2 cellular contexts compared by ENCODE assay signal in the genomic region with DNA sequence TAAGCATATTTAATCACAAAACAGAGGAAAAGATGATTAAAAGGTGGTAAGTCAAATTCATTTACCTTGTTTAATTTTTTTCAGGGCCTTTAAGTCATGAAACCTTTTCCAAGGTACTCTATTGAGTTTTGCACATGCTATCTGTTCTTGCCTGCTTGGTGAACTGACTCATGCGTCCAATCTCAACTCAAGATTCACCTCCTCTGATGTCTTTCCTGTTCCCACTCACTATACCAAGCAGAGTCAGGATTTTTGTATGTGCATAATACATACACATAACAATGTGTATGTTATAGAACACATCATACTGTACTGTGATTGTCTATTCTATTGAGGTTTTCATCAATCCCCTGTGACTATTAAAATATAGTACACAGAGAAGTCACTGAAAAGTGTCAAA.
TF ChIP-seq lines count a peak whose summit lies in the region.

No MANE protein-coding gene starts in this region.

TF ChIP-seq in SK-N-SH, 30 proteins besides CTCF, POLR2A, EP300 and RAD21 (continued from another document):
- TF ChIP-seq, protein P1, sequence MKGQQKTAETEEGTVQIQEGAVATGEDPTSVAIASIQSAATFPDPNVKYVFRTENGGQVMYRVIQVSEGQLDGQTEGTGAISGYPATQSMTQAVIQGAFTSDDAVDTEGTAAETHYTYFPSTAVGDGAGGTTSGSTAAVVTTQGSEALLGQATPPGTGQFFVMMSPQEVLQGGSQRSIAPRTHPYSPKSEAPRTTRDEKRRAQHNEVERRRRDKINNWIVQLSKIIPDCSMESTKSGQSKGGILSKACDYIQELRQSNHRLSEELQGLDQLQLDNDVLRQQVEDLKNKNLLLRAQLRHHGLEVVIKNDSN (IDR thresholded peaks at IDR 0.05; ENCODE audit: borderline replicate concordance, low read depth), result no peak
- TF ChIP-seq, protein P2, sequence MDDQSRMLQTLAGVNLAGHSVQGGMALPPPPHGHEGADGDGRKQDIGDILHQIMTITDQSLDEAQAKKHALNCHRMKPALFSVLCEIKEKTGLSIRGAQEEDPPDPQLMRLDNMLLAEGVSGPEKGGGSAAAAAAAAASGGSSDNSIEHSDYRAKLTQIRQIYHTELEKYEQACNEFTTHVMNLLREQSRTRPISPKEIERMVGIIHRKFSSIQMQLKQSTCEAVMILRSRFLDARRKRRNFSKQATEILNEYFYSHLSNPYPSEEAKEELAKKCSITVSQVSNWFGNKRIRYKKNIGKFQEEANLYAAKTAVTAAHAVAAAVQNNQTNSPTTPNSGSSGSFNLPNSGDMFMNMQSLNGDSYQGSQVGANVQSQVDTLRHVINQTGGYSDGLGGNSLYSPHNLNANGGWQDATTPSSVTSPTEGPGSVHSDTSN (IDR thresholded peaks at IDR 0.05), result no peak
- TF ChIP-seq TCF12 (IDR thresholded peaks at IDR 0.05), result no peak
- TF ChIP-seq POLR2AphosphoS5 (IDR thresholded peaks at IDR 0.05; ENCODE audit: low read depth, low read length), result no peak
- no peak for TF ChIP-seq TAF1 (IDR thresholded peaks at IDR 0.05; ENCODE audit: borderline replicate concordance, low read depth, low read length)
- no peak for TF ChIP-seq MXI1 (IDR thresholded peaks at IDR 0.05; ENCODE audit: low read depth, low read length)
- no peak for TF ChIP-seq EZH2phosphoT487 (IDR thresholded peaks at IDR 0.05; ENCODE audit: borderline replicate concordance, low read depth)
- TF ChIP-seq RXRA (IDR thresholded peaks at IDR 0.05; ENCODE audit: borderline replicate concordance, low read depth), result no peak
- TF ChIP-seq, protein P3, sequence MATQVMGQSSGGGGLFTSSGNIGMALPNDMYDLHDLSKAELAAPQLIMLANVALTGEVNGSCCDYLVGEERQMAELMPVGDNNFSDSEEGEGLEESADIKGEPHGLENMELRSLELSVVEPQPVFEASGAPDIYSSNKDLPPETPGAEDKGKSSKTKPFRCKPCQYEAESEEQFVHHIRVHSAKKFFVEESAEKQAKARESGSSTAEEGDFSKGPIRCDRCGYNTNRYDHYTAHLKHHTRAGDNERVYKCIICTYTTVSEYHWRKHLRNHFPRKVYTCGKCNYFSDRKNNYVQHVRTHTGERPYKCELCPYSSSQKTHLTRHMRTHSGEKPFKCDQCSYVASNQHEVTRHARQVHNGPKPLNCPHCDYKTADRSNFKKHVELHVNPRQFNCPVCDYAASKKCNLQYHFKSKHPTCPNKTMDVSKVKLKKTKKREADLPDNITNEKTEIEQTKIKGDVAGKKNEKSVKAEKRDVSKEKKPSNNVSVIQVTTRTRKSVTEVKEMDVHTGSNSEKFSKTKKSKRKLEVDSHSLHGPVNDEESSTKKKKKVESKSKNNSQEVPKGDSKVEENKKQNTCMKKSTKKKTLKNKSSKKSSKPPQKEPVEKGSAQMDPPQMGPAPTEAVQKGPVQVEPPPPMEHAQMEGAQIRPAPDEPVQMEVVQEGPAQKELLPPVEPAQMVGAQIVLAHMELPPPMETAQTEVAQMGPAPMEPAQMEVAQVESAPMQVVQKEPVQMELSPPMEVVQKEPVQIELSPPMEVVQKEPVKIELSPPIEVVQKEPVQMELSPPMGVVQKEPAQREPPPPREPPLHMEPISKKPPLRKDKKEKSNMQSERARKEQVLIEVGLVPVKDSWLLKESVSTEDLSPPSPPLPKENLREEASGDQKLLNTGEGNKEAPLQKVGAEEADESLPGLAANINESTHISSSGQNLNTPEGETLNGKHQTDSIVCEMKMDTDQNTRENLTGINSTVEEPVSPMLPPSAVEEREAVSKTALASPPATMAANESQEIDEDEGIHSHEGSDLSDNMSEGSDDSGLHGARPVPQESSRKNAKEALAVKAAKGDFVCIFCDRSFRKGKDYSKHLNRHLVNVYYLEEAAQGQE (IDR thresholded peaks at IDR 0.05; ENCODE audit: low read depth, low read length), result no peak

TF ChIP-seq in SK-N-SH treated with all-trans-retinoic acid at 6 μM for 48 hours, 23 proteins besides CTCF, POLR2A, EP300 and RAD21 (continued from another document):
- TF ChIP-seq, protein P4, sequence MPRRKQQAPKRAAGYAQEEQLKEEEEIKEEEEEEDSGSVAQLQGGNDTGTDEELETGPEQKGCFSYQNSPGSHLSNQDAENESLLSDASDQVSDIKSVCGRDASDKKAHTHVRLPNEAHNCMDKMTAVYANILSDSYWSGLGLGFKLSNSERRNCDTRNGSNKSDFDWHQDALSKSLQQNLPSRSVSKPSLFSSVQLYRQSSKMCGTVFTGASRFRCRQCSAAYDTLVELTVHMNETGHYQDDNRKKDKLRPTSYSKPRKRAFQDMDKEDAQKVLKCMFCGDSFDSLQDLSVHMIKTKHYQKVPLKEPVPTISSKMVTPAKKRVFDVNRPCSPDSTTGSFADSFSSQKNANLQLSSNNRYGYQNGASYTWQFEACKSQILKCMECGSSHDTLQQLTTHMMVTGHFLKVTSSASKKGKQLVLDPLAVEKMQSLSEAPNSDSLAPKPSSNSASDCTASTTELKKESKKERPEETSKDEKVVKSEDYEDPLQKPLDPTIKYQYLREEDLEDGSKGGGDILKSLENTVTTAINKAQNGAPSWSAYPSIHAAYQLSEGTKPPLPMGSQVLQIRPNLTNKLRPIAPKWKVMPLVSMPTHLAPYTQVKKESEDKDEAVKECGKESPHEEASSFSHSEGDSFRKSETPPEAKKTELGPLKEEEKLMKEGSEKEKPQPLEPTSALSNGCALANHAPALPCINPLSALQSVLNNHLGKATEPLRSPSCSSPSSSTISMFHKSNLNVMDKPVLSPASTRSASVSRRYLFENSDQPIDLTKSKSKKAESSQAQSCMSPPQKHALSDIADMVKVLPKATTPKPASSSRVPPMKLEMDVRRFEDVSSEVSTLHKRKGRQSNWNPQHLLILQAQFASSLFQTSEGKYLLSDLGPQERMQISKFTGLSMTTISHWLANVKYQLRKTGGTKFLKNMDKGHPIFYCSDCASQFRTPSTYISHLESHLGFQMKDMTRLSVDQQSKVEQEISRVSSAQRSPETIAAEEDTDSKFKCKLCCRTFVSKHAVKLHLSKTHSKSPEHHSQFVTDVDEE (CRISPR knock-in tag; IDR thresholded peaks at IDR 0.05), result no peak
- TF ChIP-seq TCF4 (CRISPR knock-in tag; IDR thresholded peaks at IDR 0.05; ENCODE audit: borderline replicate concordance), result no peak
- no peak for TF ChIP-seq ZNF565 (CRISPR knock-in tag; conservative IDR thresholded peaks at IDR 0.05; ENCODE audit: low read depth)
- TF ChIP-seq, protein P5, sequence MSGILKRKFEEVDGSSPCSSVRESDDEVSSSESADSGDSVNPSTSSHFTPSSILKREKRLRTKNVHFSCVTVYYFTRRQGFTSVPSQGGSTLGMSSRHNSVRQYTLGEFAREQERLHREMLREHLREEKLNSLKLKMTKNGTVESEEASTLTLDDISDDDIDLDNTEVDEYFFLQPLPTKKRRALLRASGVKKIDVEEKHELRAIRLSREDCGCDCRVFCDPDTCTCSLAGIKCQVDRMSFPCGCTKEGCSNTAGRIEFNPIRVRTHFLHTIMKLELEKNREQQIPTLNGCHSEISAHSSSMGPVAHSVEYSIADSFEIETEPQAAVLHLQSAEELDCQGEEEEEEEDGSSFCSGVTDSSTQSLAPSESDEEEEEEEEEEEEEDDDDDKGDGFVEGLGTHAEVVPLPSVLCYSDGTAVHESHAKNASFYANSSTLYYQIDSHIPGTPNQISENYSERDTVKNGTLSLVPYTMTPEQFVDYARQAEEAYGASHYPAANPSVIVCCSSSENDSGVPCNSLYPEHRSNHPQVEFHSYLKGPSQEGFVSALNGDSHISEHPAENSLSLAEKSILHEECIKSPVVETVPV (CRISPR knock-in tag; IDR thresholded peaks at IDR 0.05), result no peak
- TF ChIP-seq ISL1 (CRISPR knock-in tag; IDR thresholded peaks at IDR 0.05), result no peak
- TF ChIP-seq, protein P6, sequence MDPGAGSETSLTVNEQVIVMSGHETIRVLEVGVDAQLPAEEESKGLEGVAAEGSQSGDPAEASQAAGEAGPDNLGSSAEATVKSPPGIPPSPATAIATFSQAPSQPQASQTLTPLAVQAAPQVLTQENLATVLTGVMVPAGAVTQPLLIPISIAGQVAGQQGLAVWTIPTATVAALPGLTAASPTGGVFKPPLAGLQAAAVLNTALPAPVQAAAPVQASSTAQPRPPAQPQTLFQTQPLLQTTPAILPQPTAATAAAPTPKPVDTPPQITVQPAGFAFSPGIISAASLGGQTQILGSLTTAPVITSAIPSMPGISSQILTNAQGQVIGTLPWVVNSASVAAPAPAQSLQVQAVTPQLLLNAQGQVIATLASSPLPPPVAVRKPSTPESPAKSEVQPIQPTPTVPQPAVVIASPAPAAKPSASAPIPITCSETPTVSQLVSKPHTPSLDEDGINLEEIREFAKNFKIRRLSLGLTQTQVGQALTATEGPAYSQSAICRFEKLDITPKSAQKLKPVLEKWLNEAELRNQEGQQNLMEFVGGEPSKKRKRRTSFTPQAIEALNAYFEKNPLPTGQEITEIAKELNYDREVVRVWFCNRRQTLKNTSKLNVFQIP (CRISPR knock-in tag; IDR thresholded peaks at IDR 0.05; ENCODE audit: borderline replicate concordance, low read depth), result no peak
- TF ChIP-seq SNAI2 (CRISPR knock-in tag; IDR thresholded peaks at IDR 0.05), result no peak
- TF ChIP-seq, protein P7, sequence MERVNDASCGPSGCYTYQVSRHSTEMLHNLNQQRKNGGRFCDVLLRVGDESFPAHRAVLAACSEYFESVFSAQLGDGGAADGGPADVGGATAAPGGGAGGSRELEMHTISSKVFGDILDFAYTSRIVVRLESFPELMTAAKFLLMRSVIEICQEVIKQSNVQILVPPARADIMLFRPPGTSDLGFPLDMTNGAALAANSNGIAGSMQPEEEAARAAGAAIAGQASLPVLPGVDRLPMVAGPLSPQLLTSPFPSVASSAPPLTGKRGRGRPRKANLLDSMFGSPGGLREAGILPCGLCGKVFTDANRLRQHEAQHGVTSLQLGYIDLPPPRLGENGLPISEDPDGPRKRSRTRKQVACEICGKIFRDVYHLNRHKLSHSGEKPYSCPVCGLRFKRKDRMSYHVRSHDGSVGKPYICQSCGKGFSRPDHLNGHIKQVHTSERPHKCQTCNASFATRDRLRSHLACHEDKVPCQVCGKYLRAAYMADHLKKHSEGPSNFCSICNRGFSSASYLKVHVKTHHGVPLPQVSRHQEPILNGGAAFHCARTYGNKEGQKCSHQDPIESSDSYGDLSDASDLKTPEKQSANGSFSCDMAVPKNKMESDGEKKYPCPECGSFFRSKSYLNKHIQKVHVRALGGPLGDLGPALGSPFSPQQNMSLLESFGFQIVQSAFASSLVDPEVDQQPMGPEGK (CRISPR knock-in tag; IDR thresholded peaks at IDR 0.05; ENCODE audit: borderline replicate concordance), result no peak
- no peak for TF ChIP-seq PPARA (CRISPR knock-in tag; IDR thresholded peaks at IDR 0.05; ENCODE audit: borderline replicate concordance)
- TF ChIP-seq ZFP30 (CRISPR knock-in tag; IDR thresholded peaks at IDR 0.05), result no peak
